Comparison of ENCODE assay signal across 8 cellular contexts in the genomic region with DNA sequence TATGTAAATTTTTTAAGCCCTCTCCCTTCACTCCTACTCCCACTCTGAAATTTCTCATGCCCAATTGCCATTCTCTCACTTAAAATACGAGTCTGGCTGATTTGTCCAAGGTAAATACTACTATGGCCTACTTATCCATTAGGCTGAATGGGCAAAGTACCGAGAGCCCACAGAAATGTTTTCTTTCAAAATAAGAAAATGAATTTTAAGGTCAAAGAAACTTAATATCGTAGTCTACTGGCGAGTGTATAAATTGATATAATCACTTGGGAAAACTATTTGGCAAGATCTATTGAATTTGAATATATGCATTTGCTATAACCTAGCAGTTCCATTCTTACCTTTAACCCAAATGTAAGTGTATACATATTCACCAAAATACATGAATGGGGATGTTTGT. TPM values are rescaled to one million over a fixed set of nuclear protein-coding genes. Genes with fewer than 3 reads are reported as not detected.
A peak's percentile ranks its signal among the peaks of the same experiment; 100 is the strongest.
DNase-seq lines count a peak whose midpoint lies in the region; ATAC-seq and TF ChIP-seq lines count a peak whose summit lies in the region.

No MANE protein-coding gene starts in this region.

- H3K4me3 ChIP-seq in iPS-11a (ENCODE audit: low read depth, low read length) = peak overlapping the region; percentile 75
- H3K4me3 ChIP-seq in skin epidermis = peak overlapping the region in 5 of 7 experiments; percentile 40 to 58 (median 45)

- H3K36me3 Mint-ChIP-seq in activated CD4-positive, alpha-beta T cell treated with anti-CD3 and anti-CD28 coated beads for 36 hours (ENCODE audit: low read depth) = peaks cover 40% of the 10 kb centered on the region
- peaks cover 67% of the 10 kb centered on the region for H3K36me3 Mint-ChIP-seq in activated CD8-positive, alpha-beta T cell treated with anti-CD3 and anti-CD28 coated beads for 36 hours (ENCODE audit: low read depth)

- H3K27ac Mint-ChIP-seq in activated CD4-positive, alpha-beta T cell treated with anti-CD3 and anti-CD28 coated beads for 36 hours = peak overlapping the region; percentile 78
- peak overlapping the region; percentile 88 for H3K27ac Mint-ChIP-seq in activated CD8-positive, alpha-beta T cell treated with anti-CD3 and anti-CD28 coated beads for 36 hours

- peaks cover 54% of the 10 kb centered on the region for H3K9me3 Mint-ChIP-seq in activated CD4-positive, alpha-beta T cell treated with anti-CD3 and anti-CD28 coated beads for 36 hours (ENCODE audit: low read depth)
- H3K9me3 Mint-ChIP-seq in activated CD8-positive, alpha-beta T cell treated with anti-CD3 and anti-CD28 coated beads for 36 hours = peaks cover 65% of the 10 kb centered on the region

- intact Hi-C loops in activated CD4-positive, alpha-beta T cell treated with anti-CD3 and anti-CD28 coated beads for 36 hours (cut with DNase I, micrococcal nuclease) = loop anchor here in 1 of 2 experiments (1.0 kb wide), 1 partner anchor 100 kb away; a partner anchor contains a TSS
- intact Hi-C loops in activated CD8-positive, alpha-beta T cell treated with anti-CD3 and anti-CD28 coated beads for 36 hours (cut with micrococcal nuclease) = no loop called here

- CTCF ChIA-PET in activated CD4-positive, alpha-beta T cell treated with anti-CD3 and anti-CD28 coated beads for 36 hours (lab: Charles Lee) = no interaction called here
- CTCF ChIA-PET in activated CD8-positive, alpha-beta T cell treated with anti-CD3 and anti-CD28 coated beads for 36 hours (lab: Charles Lee) = interaction anchor here (0.7 kb wide), 1 partner anchor 12 kb away, joined by 3 read pairs; no protein-coding TSS in a partner anchor

- DNase-seq in activated CD4-positive, alpha-beta T cell treated with anti-CD3 and anti-CD28 coated beads for 36 hours = no peak
- DNase-seq in activated CD4-positive, alpha-beta T cell treated with anti-CD3 and anti-CD28 coated beads, Interleukin-2, amount 50 U/mL, for 1 hour = no peak
- no peak for DNase-seq in activated CD8-positive, alpha-beta T cell treated with anti-CD3 and anti-CD28 coated beads for 36 hours
- DNase-seq in NCI-H774 (lab: John Stamatoyannopoulos, UW) (no peak), medulla oblongata (ENCODE audit: extremely low spot score) (no peak)

- H3K27ac ChIP-seq in skin epidermis = no peak overlapping the region

- H3K4me1 Mint-ChIP-seq in activated CD4-positive, alpha-beta T cell treated with anti-CD3 and anti-CD28 coated beads for 36 hours = peaks cover 19% of the 10 kb centered on the region
- H3K4me1 Mint-ChIP-seq in activated CD8-positive, alpha-beta T cell treated with anti-CD3 and anti-CD28 coated beads for 36 hours (ENCODE audit: low read depth) = peaks cover 22% of the 10 kb centered on the region

- H3K4me3 Mint-ChIP-seq in activated CD4-positive, alpha-beta T cell treated with anti-CD3 and anti-CD28 coated beads for 36 hours = peak overlapping the region; percentile 82
- H3K4me3 Mint-ChIP-seq in activated CD8-positive, alpha-beta T cell treated with anti-CD3 and anti-CD28 coated beads for 36 hours = peak overlapping the region; percentile 89

- ATAC-seq in activated CD4-positive, alpha-beta T cell treated with anti-CD3 and anti-CD28 coated beads for 36 hours = no peak
- no peak for ATAC-seq in activated CD8-positive, alpha-beta T cell treated with anti-CD3 and anti-CD28 coated beads for 36 hours
- no peak for ATAC-seq in HG03571 (IDR thresholded peaks at IDR 0.05; ENCODE audit: unreplicated experiment)

- TF ChIP-seq CTCF in activated CD8-positive, alpha-beta T cell treated with anti-CD3 and anti-CD28 coated beads for 36 hours (IDR thresholded peaks at IDR 0.05) = no peak

- no peaks in the 10 kb centered on the region for H3K27me3 Mint-ChIP-seq in activated CD4-positive, alpha-beta T cell treated with anti-CD3 and anti-CD28 coated beads for 36 hours
- H3K27me3 Mint-ChIP-seq in activated CD8-positive, alpha-beta T cell treated with anti-CD3 and anti-CD28 coated beads for 36 hours = no peaks in the 10 kb centered on the region

- POLR2A ChIA-PET in activated CD4-positive, alpha-beta T cell treated with anti-CD3 and anti-CD28 coated beads for 36 hours (lab: Charles Lee) = interaction anchor here (0.5 to 0.6 kb wide), 2 partner anchors 43 to 210 kb away, joined by 3 to 4 read pairs; no protein-coding TSS in a partner anchor
- POLR2A ChIA-PET in activated CD8-positive, alpha-beta T cell treated with anti-CD3 and anti-CD28 coated beads for 36 hours (lab: Charles Lee) = interaction anchor here (1.5 kb wide), 1 partner anchor 10 kb away, joined by 6 read pairs; no protein-coding TSS in a partner anchor

RNA-seq across cellular contexts. Expression of a gene that starts 18.6 kb away (rescaled TPM):
- total RNA-seq in activated CD4-positive, alpha-beta T cell treated with anti-CD3 and anti-CD28 coated beads for 36 hours = 1 to 10 TPM; 2.4 to 3.0 TPM
- 1 to 10 TPM; 2.1 to 2.7 TPM for total RNA-seq in activated CD8-positive, alpha-beta T cell treated with anti-CD3 and anti-CD28 coated beads for 36 hours

RNA-seq across cellular contexts. Expression of a gene that starts 32.7 kb away (rescaled TPM):
- 10 to 100 TPM in 1 of 2 experiments, 1 to 10 TPM in 1; 9.6 to 12.1 TPM for total RNA-seq in activated CD4-positive, alpha-beta T cell treated with anti-CD3 and anti-CD28 coated beads for 36 hours
- total RNA-seq in activated CD8-positive, alpha-beta T cell treated with anti-CD3 and anti-CD28 coated beads for 36 hours = 1 to 10 TPM; 7.9 to 8.8 TPM

RNA-seq across cellular contexts. Expression of a gene that starts 48.6 kb away (rescaled TPM):
- total RNA-seq in activated CD4-positive, alpha-beta T cell treated with anti-CD3 and anti-CD28 coated beads for 36 hours = 1 to 10 TPM; 1.8 to 1.9 TPM
- 1 to 10 TPM; 1.0 to 1.6 TPM for total RNA-seq in activated CD8-positive, alpha-beta T cell treated with anti-CD3 and anti-CD28 coated beads for 36 hours
